1 cellular context compared by ENCODE assay signal in the genomic region with DNA sequence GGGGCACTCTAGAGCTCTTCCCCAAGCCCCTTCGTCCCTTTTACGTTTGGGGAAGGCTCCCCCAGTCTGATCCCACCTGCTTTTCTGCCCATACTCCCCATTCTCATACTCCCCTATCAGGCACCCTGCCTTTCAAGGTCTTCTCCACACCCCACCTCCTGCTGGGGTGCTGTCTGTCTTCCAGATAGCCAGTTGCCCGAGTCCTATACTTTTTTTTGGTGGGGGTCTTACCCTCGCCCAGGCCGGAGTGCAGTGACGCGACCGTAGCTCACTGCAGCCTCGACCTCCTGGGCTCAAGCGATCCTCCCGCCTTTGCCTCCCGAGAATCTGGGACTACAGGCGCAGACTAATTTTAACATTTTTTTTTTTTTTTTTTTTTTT.
TF ChIP-seq lines count a peak whose summit lies in the region.

No MANE protein-coding gene starts in this region.

TF ChIP-seq in endothelial cell of umbilical vein, 7 proteins besides CTCF, POLR2A, EP300 and RAD21:
- no peak for TF ChIP-seq FOS (IDR thresholded peaks at IDR 0.05; ENCODE audit: borderline replicate concordance, insufficient read depth, low read length)
- no peak for TF ChIP-seq GATA2 (IDR thresholded peaks at IDR 0.05; ENCODE audit: insufficient read depth, insufficient read length, low read depth, low read length)
- no peak for TF ChIP-seq EZH2 (IDR thresholded peaks at IDR 0.05; ENCODE audit: borderline replicate concordance, low read depth, low read length, severe bottlenecking)
- TF ChIP-seq MYC (IDR thresholded peaks at IDR 0.05; ENCODE audit: low read depth, low read length): no peak
- no peak for TF ChIP-seq POLR2AphosphoS5 (IDR thresholded peaks at IDR 0.05; ENCODE audit: insufficient read depth, low read depth, low read length)
- no peak for TF ChIP-seq JUN (IDR thresholded peaks at IDR 0.05; ENCODE audit: borderline replicate concordance, insufficient read depth, insufficient read length, low read depth)
- TF ChIP-seq, protein P1, sequence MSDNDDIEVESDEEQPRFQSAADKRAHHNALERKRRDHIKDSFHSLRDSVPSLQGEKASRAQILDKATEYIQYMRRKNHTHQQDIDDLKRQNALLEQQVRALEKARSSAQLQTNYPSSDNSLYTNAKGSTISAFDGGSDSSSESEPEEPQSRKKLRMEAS (IDR thresholded peaks at IDR 0.05; ENCODE audit: insufficient read depth, insufficient read length): no peak
